Comparison of ENCODE assay signal across 2 cellular contexts in genomic region chr5:138179277-138179857, GRCh38.
TF ChIP-seq lines count a peak whose summit lies in the region.

No MANE protein-coding gene starts in this region.

TF ChIP-seq in IMR-90, 13 proteins besides CTCF, POLR2A, EP300 and RAD21:
- TF ChIP-seq CHD1 (IDR thresholded peaks at IDR 0.05; ENCODE audit: low read depth, low read length) (no peak), ELK1 (IDR thresholded peaks at IDR 0.05; ENCODE audit: borderline replicate concordance, low read depth, low read length) (no peak), MAZ (IDR thresholded peaks at IDR 0.05; ENCODE audit: borderline replicate concordance, low read depth, low read length) (no peak), MXI1 (IDR thresholded peaks at IDR 0.05; ENCODE audit: borderline replicate concordance, low read depth, low read length) (no peak; the same call in 1 of the 2 replicates), CEBPB (IDR thresholded peaks at IDR 0.05; ENCODE audit: low read depth, low read length) (no peak)

TF ChIP-seq in neural cell, 6 proteins besides CTCF, POLR2A, EP300 and RAD21:
- TF ChIP-seq SMC3 (conservative IDR thresholded peaks at IDR 0.05; ENCODE audit: poor library complexity) (no peak), EZH2 (IDR thresholded peaks at IDR 0.05; ENCODE audit: borderline replicate concordance, insufficient read depth, low read length, poor library complexity, severe bottlenecking) (no peak), MXI1 (conservative IDR thresholded peaks at IDR 0.05; ENCODE audit: poor library complexity, severe bottlenecking) (no peak), POLR2AphosphoS5 (IDR thresholded peaks at IDR 0.05) (no peak), REST (IDR thresholded peaks at IDR 0.05; ENCODE audit: borderline replicate concordance) (no peak), TAF1 (IDR thresholded peaks at IDR 0.05; ENCODE audit: low read depth) (no peak)
